Comparison of ENCODE assay signal across 21 cellular contexts in genomic region chrX:133482345-133483041, GRCh38.
A peak's percentile ranks its signal among the peaks of the same experiment; 100 is the strongest.
DNase-seq lines count a peak whose midpoint lies in the region; ATAC-seq and TF ChIP-seq lines count a peak whose summit lies in the region.
"Had no signal": no experiment of that assay in that cellular context is flagged by ENCODE, and none has a peak within 500 bp of the region (broad histone marks: within the 10 kb centered on the region; RNA-seq: fewer than 3 reads in every experiment).

No MANE protein-coding gene starts in this region.

- no peak overlapping the region for H3K4me3 Mint-ChIP-seq in T-cell
- H3K4me3 Mint-ChIP-seq: T-helper 1 cell treated with Interleukin-12 subunit alpha and Interleukin-12 subunit beta and Interleukin-4 antibody, amounts not matched to agents 30 μg/mL and 1 μg/mL, for 36 hours had no signal

- H3K9me3 Mint-ChIP-seq in T-cell: peaks cover 0 to 4% (median 0%) of the 10 kb centered on the region in 3 donors
- H3K9me3 Mint-ChIP-seq: activated naive CD4-positive, alpha-beta T cell treated with anti-CD3 and anti-CD28 coated beads, Interleukin-2, amount 50 U/mL, for 72 hours; T-helper 1 cell treated with Interleukin-12 subunit alpha and Interleukin-12 subunit beta and Interleukin-4 antibody, amounts not matched to agents 30 μg/mL and 1 μg/mL, for 36 hours had no signal

- no peaks in the 10 kb centered on the region for H3K4me1 Mint-ChIP-seq in T-cell

- in situ Hi-C loops in astrocyte of the spinal cord (cut with HindIII; ENCODE audit: low sequenced_read_pairs): no loop called here

- CTCF ChIA-PET in T-cell (lab: Charles Lee): no interaction called here

- DNase-seq in Ammon's horn (ENCODE audit: low spot score) (peak; percentile 11), astrocyte of the spinal cord (ENCODE audit: low read depth, low spot score) (peak; percentile 51), fibroblast of the conjunctiva (ENCODE audit: low read depth) (peak; percentile 59), renal cortical epithelial cell (ENCODE audit: low read depth) (peak; percentile 68), T-cell (no peak)
- no peak for DNase-seq in activated CD4-positive, alpha-beta T cell treated with anti-CD3 and anti-CD28 coated beads for 48 hours
- no peak for DNase-seq in activated CD4-positive, alpha-beta T cell treated with anti-CD3 and anti-CD28 coated beads, Interleukin-2, amount 50 U/mL, for 4 hours
- DNase-seq: activated CD4-positive, alpha-beta T cell treated with anti-CD3 and anti-CD28 coated beads, Interleukin-2, amount 50 U/mL, for 48 hours; dorsolateral prefrontal cortex; hippocampal formation; KBM-7; mesendoderm; NCI-H1092 treated with DMSO at 0.1 percent for 48 hours; NCI-H2081 treated with DMSO at 0.1 percent for 48 hours; NCI-H524 treated with DMSO at 0.1 percent for 48 hours; SHP77; stimulated activated naive CD4-positive, alpha-beta T cell treated with Interleukin-2 at 50 U/mL for 16 hours had no signal

- no peaks in the 10 kb centered on the region for H3K36me3 Mint-ChIP-seq in T-cell
- H3K36me3 Mint-ChIP-seq: activated naive CD4-positive, alpha-beta T cell treated with anti-CD3 and anti-CD28 coated beads, Interleukin-2, amount 50 U/mL, for 72 hours had no signal

- peaks cover 0 to 27% of the 10 kb centered on the region in 2 donors for H3K27me3 Mint-ChIP-seq in T-cell

- TF ChIP-seq CTCF in astrocyte of the spinal cord (IDR thresholded peaks at IDR 0.05; ENCODE audit: low read depth, low read length): no peak

- H3K27ac Mint-ChIP-seq in T-cell: no peak overlapping the region
- H3K27ac Mint-ChIP-seq: activated naive CD4-positive, alpha-beta T cell treated with anti-CD3 and anti-CD28 coated beads, Interleukin-2, amount 50 U/mL, for 72 hours; T-helper 1 cell treated with Interleukin-12 subunit alpha and Interleukin-12 subunit beta and Interleukin-4 antibody, amounts not matched to agents 30 μg/mL and 1 μg/mL, for 36 hours had no signal

- POLR2A ChIA-PET in T-cell (lab: Charles Lee): no interaction called here

- H3K4me3 ChIP-seq in astrocyte of the spinal cord (ENCODE audit: low read depth, low read length): no peak overlapping the region
- H3K4me3 ChIP-seq: dorsolateral prefrontal cortex had no signal

- ATAC-seq in T-cell (replicated peaks in 1 of 4) (no peak), HG03135 (IDR thresholded peaks at IDR 0.05; ENCODE audit: unreplicated experiment) (no peak)
- ATAC-seq: activated naive CD4-positive, alpha-beta T cell treated with anti-CD3 and anti-CD28 coated beads, Interleukin-2, amount 50 U/mL, for 72 hours; HCT116 had no signal

Comparison
In these comparisons a context has a peak if more than half of its experiments do, and no peak if none do; other contexts are left out.
1. DNase-seq: peak in Ammon's horn (single experiment), astrocyte of the spinal cord (single experiment), fibroblast of the conjunctiva (single experiment) and renal cortical epithelial cell (single experiment); none in T-cell (0 of 34), activated CD4-positive, alpha-beta T cell treated with anti-CD3 and anti-CD28 coated beads for 48 hours (single experiment) and activated CD4-positive, alpha-beta T cell treated with anti-CD3 and anti-CD28 coated beads, Interleukin-2, amount 50 U/mL, for 4 hours (0 of 2).